ENCODE assay signal across 9 cellular contexts in genomic region chr20:44909872-44910689, GRCh38. TPM values are rescaled to one million over a fixed set of nuclear protein-coding genes. Genes with fewer than 3 reads are reported as not detected.
A peak's percentile ranks its signal among the peaks of the same experiment; 100 is the strongest.
DNase-seq lines count a peak whose midpoint lies in the region; ATAC-seq, FAIRE-seq and TF ChIP-seq lines count a peak whose summit lies in the region.
"Had no signal": no experiment of that assay in that cellular context is flagged by ENCODE, and none has a peak within 500 bp of the region (broad histone marks: within the 10 kb centered on the region; RNA-seq: fewer than 3 reads in every experiment).

Gene PABPC1L, plus strand, starts transcription at chr20:44910060. Its CDS starts 84 bp downstream, at chr20:44910144.

- DNase-seq in CD8-positive, alpha-beta memory T cell = peak; percentile 69 to 77 (median 75)
- DNase-seq in RCC 7860 (ENCODE audit: low spot score) (peak; percentile 41), fibroblast of pulmonary artery (ENCODE audit: low read depth) (peak; percentile 68), nephron progenitor cell (peak; percentile 75)
- DNase-seq in activated T-helper 1 cell treated with anti-CD3 and anti-CD28 coated beads, Interleukin-12 subunit alpha, Interleukin-12 subunit beta, Interleukin-2, Interleukin-4 antibody, amounts not matched to agents 30 ng/mL and 10 ng/mL and 1 ng/mL, durations not matched to agents 14 hours and 24 hours and 36 hours (ENCODE audit: low spot score) = peak; percentile 72
- peak; percentile 71 to 74 for DNase-seq in stimulated activated naive CD8-positive, alpha-beta T cell treated with anti-CD3 and anti-CD28 coated beads, Interleukin-15, amount 100 ng/mL, for 72 hours

- CTCF ChIA-PET in CD8-positive, alpha-beta memory T cell (lab: Charles Lee) = interaction anchor here (0.6 to 1.2 kb wide), 4 partner anchors 14 to 87 kb away, joined by 3 to 5 read pairs (median 4); no protein-coding TSS in a partner anchor

- H3K27me3 Mint-ChIP-seq in CD8-positive, alpha-beta memory T cell = peaks cover 0 to 1% of the 10 kb centered on the region in 2 donors
- no peaks in the 10 kb centered on the region for H3K27me3 Mint-ChIP-seq in activated T-helper 1 cell treated with anti-CD3 and anti-CD28 coated beads, Interleukin-12 subunit alpha, Interleukin-12 subunit beta, Interleukin-2, Interleukin-4 antibody, amounts not matched to agents 30 ng/mL and 10 ng/mL and 1 ng/mL, durations not matched to agents 14 hours and 24 hours and 36 hours (ENCODE audit: insufficient read depth)
- no peaks in the 10 kb centered on the region for H3K27me3 Mint-ChIP-seq in nephron progenitor cell (ENCODE audit: low read depth, poor library complexity)
- no peaks in the 10 kb centered on the region for H3K27me3 Mint-ChIP-seq in stimulated activated naive CD8-positive, alpha-beta T cell treated with anti-CD3 and anti-CD28 coated beads, Interleukin-15, amount 100 ng/mL, for 72 hours

- TF ChIP-seq CTCF in fibroblast of pulmonary artery (IDR thresholded peaks at IDR 0.05; ENCODE audit: low read length, missing control alignments) (no peak), nephron progenitor cell (IDR thresholded peaks at IDR 0.05) (no peak)

- peaks cover 3 to 54% (median 7%) of the 10 kb centered on the region in 3 donors for H3K36me3 Mint-ChIP-seq in CD8-positive, alpha-beta memory T cell
- peaks cover 32% of the 10 kb centered on the region for H3K36me3 Mint-ChIP-seq in activated T-helper 1 cell treated with anti-CD3 and anti-CD28 coated beads, Interleukin-12 subunit alpha, Interleukin-12 subunit beta, Interleukin-2, Interleukin-4 antibody, amounts not matched to agents 30 ng/mL and 10 ng/mL and 1 ng/mL, durations not matched to agents 14 hours and 24 hours and 36 hours (ENCODE audit: low read depth)
- H3K36me3 Mint-ChIP-seq in nephron progenitor cell (ENCODE audit: low read depth) = peaks cover 36% of the 10 kb centered on the region

- intact Hi-C loops in activated T-helper 1 cell treated with anti-CD3 and anti-CD28 coated beads, Interleukin-12 subunit alpha, Interleukin-12 subunit beta, Interleukin-2, Interleukin-4 antibody, amounts not matched to agents 30 ng/mL and 10 ng/mL and 1 ng/mL, durations not matched to agents 14 hours and 24 hours and 36 hours (cut with micrococcal nuclease) = loop anchor here (1.0 to 10.0 kb wide), 5 partner anchors 10 to 385 kb away; partner anchors contain the start of genes STK4 and YWHAB

- H3K27ac Mint-ChIP-seq in CD8-positive, alpha-beta memory T cell = peak within 1 kb of the TSS; percentile 10 to 82 (median 59)
- peak within 1 kb of the TSS; percentile 84 for H3K27ac Mint-ChIP-seq in activated T-helper 1 cell treated with anti-CD3 and anti-CD28 coated beads, Interleukin-12 subunit alpha, Interleukin-12 subunit beta, Interleukin-2, Interleukin-4 antibody, amounts not matched to agents 30 ng/mL and 10 ng/mL and 1 ng/mL, durations not matched to agents 14 hours and 24 hours and 36 hours
- H3K27ac Mint-ChIP-seq in nephron progenitor cell = peak within 1 kb of the TSS; percentile 83
- H3K27ac Mint-ChIP-seq in stimulated activated naive CD8-positive, alpha-beta T cell treated with anti-CD3 and anti-CD28 coated beads, Interleukin-15, amount 100 ng/mL, for 72 hours = peak within 1 kb of the TSS; percentile 84 to 95

- peak within 1 kb of the TSS; percentile 70 for H3K4me3 ChIP-seq in CD8-positive, alpha-beta memory T cell (ENCODE audit: low read length)
- peak within 1 kb of the TSS; percentile 84 for H3K4me3 ChIP-seq in HUES6 (ENCODE audit: low read depth, low read length)
- H3K4me3 ChIP-seq in fibroblast of pulmonary artery (replicated peaks; ENCODE audit: low read depth, low read length) = peak within 1 kb of the TSS; percentile 76

- no peak for FAIRE-seq in RCC 7860 (lab: Jason Lieb, UNC)
- FAIRE-seq: endometrium had no signal

- POLR2A ChIA-PET in CD8-positive, alpha-beta memory T cell (lab: Charles Lee) = interaction anchor here (1.2 to 1.7 kb wide), 2 partner anchors 18 to 25 kb away, joined by 5 to 8 read pairs; partner anchors contain the start of gene YWHAB

- H3K4me1 Mint-ChIP-seq in CD8-positive, alpha-beta memory T cell = peaks cover 18 to 39% (median 22%) of the 10 kb centered on the region in 3 donors
- H3K4me1 Mint-ChIP-seq in activated T-helper 1 cell treated with anti-CD3 and anti-CD28 coated beads, Interleukin-12 subunit alpha, Interleukin-12 subunit beta, Interleukin-2, Interleukin-4 antibody, amounts not matched to agents 30 ng/mL and 10 ng/mL and 1 ng/mL, durations not matched to agents 14 hours and 24 hours and 36 hours (ENCODE audit: low read depth) = peaks cover 32% of the 10 kb centered on the region
- peaks cover 34% of the 10 kb centered on the region for H3K4me1 Mint-ChIP-seq in nephron progenitor cell
- peaks cover 42% of the 10 kb centered on the region for H3K4me1 Mint-ChIP-seq in stimulated activated naive CD8-positive, alpha-beta T cell treated with anti-CD3 and anti-CD28 coated beads, Interleukin-15, amount 100 ng/mL, for 72 hours

- no peaks in the 10 kb centered on the region for H3K9me3 Mint-ChIP-seq in CD8-positive, alpha-beta memory T cell
- no peaks in the 10 kb centered on the region for H3K9me3 Mint-ChIP-seq in activated T-helper 1 cell treated with anti-CD3 and anti-CD28 coated beads, Interleukin-12 subunit alpha, Interleukin-12 subunit beta, Interleukin-2, Interleukin-4 antibody, amounts not matched to agents 30 ng/mL and 10 ng/mL and 1 ng/mL, durations not matched to agents 14 hours and 24 hours and 36 hours
- H3K9me3 Mint-ChIP-seq in nephron progenitor cell = no peaks in the 10 kb centered on the region
- H3K9me3 Mint-ChIP-seq in stimulated activated naive CD8-positive, alpha-beta T cell treated with anti-CD3 and anti-CD28 coated beads, Interleukin-15, amount 100 ng/mL, for 72 hours = no peaks in the 10 kb centered on the region

- peaks cover 21% of the 10 kb centered on the region for H3K36me3 ChIP-seq in CD8-positive, alpha-beta memory T cell (ENCODE audit: insufficient read depth, low read length)
- peaks cover 58% of the 10 kb centered on the region for H3K36me3 ChIP-seq in HUES6 (ENCODE audit: control insufficient read depth, insufficient read depth, low read length)

- H3K9ac ChIP-seq in HUES6 (ENCODE audit: low read length) = peak within 1 kb of the TSS; percentile 76

- peak; percentile 69 for ATAC-seq in GM19468 (IDR thresholded peaks at IDR 0.05; ENCODE audit: extremely low read depth, unreplicated experiment)
- peak; percentile 91 for ATAC-seq in stimulated activated naive CD8-positive, alpha-beta T cell treated with anti-CD3 and anti-CD28 coated beads, Interleukin-15, amount 100 ng/mL, for 72 hours

- no peaks in the 10 kb centered on the region for H3K27me3 ChIP-seq in CD8-positive, alpha-beta memory T cell (ENCODE audit: insufficient read depth, low read length, poor library complexity, severe bottlenecking)
- no peaks in the 10 kb centered on the region for H3K27me3 ChIP-seq in HUES6 (ENCODE audit: control insufficient read depth, insufficient read depth, low read length)

- H3K4me3 Mint-ChIP-seq in CD8-positive, alpha-beta memory T cell = peak within 1 kb of the TSS; percentile 83 to 92 (median 86)
- H3K4me3 Mint-ChIP-seq in activated T-helper 1 cell treated with anti-CD3 and anti-CD28 coated beads, Interleukin-12 subunit alpha, Interleukin-12 subunit beta, Interleukin-2, Interleukin-4 antibody, amounts not matched to agents 30 ng/mL and 10 ng/mL and 1 ng/mL, durations not matched to agents 14 hours and 24 hours and 36 hours = peak within 1 kb of the TSS; percentile 87
- H3K4me3 Mint-ChIP-seq in nephron progenitor cell = peak within 1 kb of the TSS; percentile 87
- H3K4me3 Mint-ChIP-seq in stimulated activated naive CD8-positive, alpha-beta T cell treated with anti-CD3 and anti-CD28 coated beads, Interleukin-15, amount 100 ng/mL, for 72 hours = peak within 1 kb of the TSS; percentile 91 to 95

- peaks cover 19% of the 10 kb centered on the region for H3K4me1 ChIP-seq in CD8-positive, alpha-beta memory T cell (ENCODE audit: insufficient read depth, low read length)
- H3K4me1 ChIP-seq in HUES6 (ENCODE audit: control insufficient read depth, insufficient read depth, low read length) = peaks cover 14% of the 10 kb centered on the region

- peak within 1 kb of the TSS; percentile 56 for H3K27ac ChIP-seq in CD8-positive, alpha-beta memory T cell (ENCODE audit: low read depth, low read length)
- peak within 1 kb of the TSS; percentile 59; the same call in 1 of the 2 replicates for H3K27ac ChIP-seq in HUES6 (ENCODE audit: low read depth, low read length)

- H3K9me3 ChIP-seq in CD8-positive, alpha-beta memory T cell (ENCODE audit: low read length) = no peaks in the 10 kb centered on the region
- H3K9me3 ChIP-seq in HUES6 (ENCODE audit: control insufficient read depth, insufficient read depth, low read depth, low read length) = no peaks in the 10 kb centered on the region

RNA-seq across cellular contexts. Expression of gene PABPC1L, which starts in this region (rescaled TPM):
- total RNA-seq in CD8-positive, alpha-beta memory T cell = 10 to 100 TPM; 61.1 to 61.4 TPM
- polyA plus RNA-seq in CD8-positive, alpha-beta memory T cell = 1.3 TPM
- 101 and 106 TPM in 2 replicates for total RNA-seq in activated T-helper 1 cell treated with anti-CD3 and anti-CD28 coated beads, Interleukin-12 subunit alpha, Interleukin-12 subunit beta, Interleukin-2, Interleukin-4 antibody, amounts not matched to agents 30 ng/mL and 10 ng/mL and 1 ng/mL, durations not matched to agents 14 hours and 24 hours and 36 hours

Comparison
In these comparisons a context has a peak if more than half of its experiments do, and no peak if none do; other contexts are left out.
1. Peak in every context shown above with its lines: DNase-seq, ATAC-seq, H3K4me3 ChIP-seq and H3K27ac ChIP-seq.